Comparison of ENCODE assay signal across 15 cellular contexts in genomic region chr18:46892842-46893241, GRCh38. TPM values are rescaled to one million over a fixed set of nuclear protein-coding genes. Genes with fewer than 3 reads are reported as not detected.
DNase-seq lines count a peak whose midpoint lies in the region; ATAC-seq, FAIRE-seq and TF ChIP-seq lines count a peak whose summit lies in the region.
"Had no signal": no experiment of that assay in that cellular context is flagged by ENCODE, and none has a peak within 500 bp of the region (broad histone marks: within the 10 kb centered on the region; RNA-seq: fewer than 3 reads in every experiment).

No MANE protein-coding gene starts in this region.

- H3K27ac Mint-ChIP-seq in WTC11: peak overlapping the region; percentile 9
- H3K27ac Mint-ChIP-seq: HFFc6 had no signal

- FAIRE-seq in G401.6 (lab: Jason Lieb, UNC): peak; percentile 34
- peak; percentile 57 for FAIRE-seq in GM19239 (lab: Jason Lieb, UNC)

- peaks cover 33% of the 10 kb centered on the region for H3K9me3 Mint-ChIP-seq in WTC11

- H3K36me3 Mint-ChIP-seq in WTC11: peaks cover 42% of the 10 kb centered on the region

- H3K27me3 Mint-ChIP-seq in WTC11 (ENCODE audit: low read depth): no peaks in the 10 kb centered on the region

- no peak for DNase-seq in GM19239 (ENCODE audit: insufficient read length, low spot score)
- DNase-seq in WTC11 (ENCODE audit: low spot score): no peak
- no peak for DNase-seq in cortex of kidney (lab: John Stamatoyannopoulos, UW)
- DNase-seq in NCI-H2107 treated with DMSO at 0.1 percent for 48 hours (lab: John Stamatoyannopoulos, UW; ENCODE audit: unreplicated experiment): no peak
- no peak for DNase-seq in NCI-H2081 (lab: John Stamatoyannopoulos, UW)
- DNase-seq: activated CD8-positive, alpha-beta memory T cell treated with anti-CD3 and anti-CD28 coated beads for 24 hours; activated naive CD4-positive, alpha-beta T cell treated with anti-CD3 and anti-CD28 coated beads, Interleukin-2, amount 50 U/mL, for 16 hours; DMS79 treated with DMSO at 0.1 percent for 48 hours; HFFc6; NCI-H1105; RPMI8226; T1000 had no signal

- no peak for TF ChIP-seq CTCF in WTC11 (IDR thresholded peaks at IDR 0.05)

- CTCF ChIA-PET in WTC11 (lab: Charles Lee): interaction anchor here (0.9 kb wide), 1 partner anchor 25 kb away, joined by 3 read pairs; no protein-coding TSS in a partner anchor

- H3K4me1 Mint-ChIP-seq in WTC11: peaks cover 39% of the 10 kb centered on the region

- ATAC-seq in HG02870 (IDR thresholded peaks at IDR 0.05; ENCODE audit: unreplicated experiment): peak; percentile 64
- ATAC-seq in WTC11: no peak
- no peak for ATAC-seq in GM21526 (IDR thresholded peaks at IDR 0.05; ENCODE audit: low FRiP score, unreplicated experiment)

- POLR2A ChIA-PET in WTC11 (lab: Charles Lee): no interaction called here

- H3K4me3 Mint-ChIP-seq in WTC11: no peak overlapping the region
- H3K4me3 Mint-ChIP-seq: HFFc6 had no signal

TF ChIP-seq in WTC11, 78 proteins besides CTCF, POLR2A, EP300 and RAD21:
- no peak for TF ChIP-seq CREB1 (CRISPR knock-in tag; IDR thresholded peaks at IDR 0.05)
- no peak for TF ChIP-seq ATF2 (CRISPR knock-in tag; IDR thresholded peaks at IDR 0.05; ENCODE audit: borderline replicate concordance, low read depth)
- TF ChIP-seq E2F1 (CRISPR knock-in tag; IDR thresholded peaks at IDR 0.05): no peak
- TF ChIP-seq NFE2L1 (CRISPR knock-in tag; IDR thresholded peaks at IDR 0.05): no peak
- TF ChIP-seq CDX4 (CRISPR knock-in tag; IDR thresholded peaks at IDR 0.05; ENCODE audit: borderline replicate concordance): no peak
- TF ChIP-seq GRHL2 (CRISPR knock-in tag; IDR thresholded peaks at IDR 0.05; ENCODE audit: insufficient replicate concordance, severe bottlenecking): no peak
- TF ChIP-seq ELF4 (CRISPR knock-in tag; IDR thresholded peaks at IDR 0.05; ENCODE audit: low read depth): no peak
- TF ChIP-seq ZNF138 (CRISPR knock-in tag; conservative IDR thresholded peaks at IDR 0.05): no peak

RNA-seq across cellular contexts. Expression of gene PIAS2, which starts 24.5 kb away (rescaled TPM):
- total RNA-seq in WTC11 (2021): 50.7 to 60.6 TPM (median 57.8 TPM) in 3 replicates

RNA-seq across cellular contexts. Expression of gene KATNAL2, which starts 24.6 kb away (rescaled TPM):
- 9.9 to 12.1 TPM (median 11.7 TPM) in 3 replicates for total RNA-seq in WTC11 (2021)
